In genomic region chr19:49103331-49104085, GRCh38 we compare ENCODE assay signal across 18 cellular contexts. TPM values are rescaled to one million over a fixed set of nuclear protein-coding genes. Genes with fewer than 3 reads are reported as not detected.
"Had no signal": no experiment of that assay in that cellular context is flagged by ENCODE, and none has a peak within 500 bp of the region (broad histone marks: within the 10 kb centered on the region; RNA-seq: fewer than 3 reads in every experiment).

No MANE protein-coding gene starts in this region.

- H3K4me3 ChIP-seq: coronary artery, gastroesophageal sphincter, heart right ventricle, spleen had no signal

- H3K4me1 ChIP-seq: parathyroid adenoma had no signal

- ATAC-seq: activated T-cell treated with anti-CD3 and anti-CD28 coated beads, Interleukin-2, amount 50 U/mL, for 72 hours; esophagus mucosa; gastroesophageal sphincter; naive thymus-derived CD8-positive, alpha-beta T cell had no signal

- H3K9ac ChIP-seq: parathyroid adenoma had no signal

- DNase-seq: activated CD4-positive, alpha-beta T cell treated with anti-CD3 and anti-CD28 coated beads, Interleukin-2, amount 50 U/mL, for 1 hour; activated CD4-positive, CD25-positive, alpha-beta regulatory T cell treated with anti-CD3 and anti-CD28 coated beads, Interleukin-2, amount 50 U/mL, for 72 hours; activated effector memory CD4-positive, alpha-beta T cell treated with anti-CD3 and anti-CD28 coated beads, Interleukin-2, amount 50 U/mL, for 16 hours; activated naive CD4-positive, alpha-beta T cell treated with anti-CD3 and anti-CD28 coated beads, Interleukin-2, amount 50 U/mL, for 16 hours; activated T-cell treated with anti-CD3 and anti-CD28 coated beads, Interleukin-2, amount 50 U/mL, for 72 hours; aorta; brain microvascular endothelial cell; effector CD4-positive, alpha-beta T cell; heart right ventricle; naive thymus-derived CD8-positive, alpha-beta T cell; spleen; stimulated activated naive CD4-positive, alpha-beta T cell had no signal

- H3K9me3 ChIP-seq: gastroesophageal sphincter, heart right ventricle, neutrophil, spleen had no signal

- H3K27ac ChIP-seq: brain microvascular endothelial cell, coronary artery, gastroesophageal sphincter, heart right ventricle, neutrophil, parathyroid adenoma, spleen had no signal

- H3K27me3 ChIP-seq: brain microvascular endothelial cell, gastroesophageal sphincter, heart right ventricle, neutrophil, spleen had no signal

RNA-seq across cellular contexts. Expression of gene KCNA7, which starts 31.0 kb away (rescaled TPM):
- polyA plus RNA-seq: aorta; liver; naive thymus-derived CD8-positive, alpha-beta T cell had no signal
